ENCODE assay signal across 1 cellular context in the genomic region with DNA sequence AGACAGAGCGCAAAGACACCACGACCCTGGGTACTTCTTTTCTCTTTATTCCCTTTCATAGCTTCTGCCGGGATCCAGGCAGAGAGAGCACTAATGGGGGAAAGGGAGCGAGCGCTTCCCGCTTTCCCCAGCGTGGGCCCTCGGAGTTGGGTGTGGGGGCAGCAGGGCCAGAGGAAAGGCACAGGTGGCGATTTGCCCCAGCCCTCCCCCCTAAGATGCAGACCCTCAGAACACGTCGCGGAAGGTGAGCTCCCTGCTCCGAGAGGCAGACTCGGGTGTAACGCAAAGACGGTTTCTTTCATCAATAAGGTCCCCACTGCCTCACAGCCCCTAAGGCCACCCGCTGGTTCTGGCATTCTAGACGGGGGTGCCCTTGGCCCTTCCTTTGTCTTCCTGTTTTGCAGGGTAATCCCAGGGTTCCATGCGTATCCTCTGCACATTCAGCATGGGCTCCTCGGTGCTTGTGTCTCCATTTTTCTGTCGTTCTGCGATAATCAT.
TF ChIP-seq lines count a peak whose summit lies in the region.

No MANE protein-coding gene starts in this region.

TF ChIP-seq in IMR-90, 13 proteins besides CTCF, POLR2A, EP300 and RAD21 (continued from another document):
- TF ChIP-seq MAFK (IDR thresholded peaks at IDR 0.05; ENCODE audit: low read depth, low read length): no peak
- TF ChIP-seq FOS (IDR thresholded peaks at IDR 0.05; ENCODE audit: low read depth, low read length): no peak
- no peak for TF ChIP-seq CHD1 (IDR thresholded peaks at IDR 0.05; ENCODE audit: low read depth, low read length)
- no peak for TF ChIP-seq NFE2L2 (IDR thresholded peaks at IDR 0.05; ENCODE audit: low read depth, low read length)
- TF ChIP-seq, protein P1, sequence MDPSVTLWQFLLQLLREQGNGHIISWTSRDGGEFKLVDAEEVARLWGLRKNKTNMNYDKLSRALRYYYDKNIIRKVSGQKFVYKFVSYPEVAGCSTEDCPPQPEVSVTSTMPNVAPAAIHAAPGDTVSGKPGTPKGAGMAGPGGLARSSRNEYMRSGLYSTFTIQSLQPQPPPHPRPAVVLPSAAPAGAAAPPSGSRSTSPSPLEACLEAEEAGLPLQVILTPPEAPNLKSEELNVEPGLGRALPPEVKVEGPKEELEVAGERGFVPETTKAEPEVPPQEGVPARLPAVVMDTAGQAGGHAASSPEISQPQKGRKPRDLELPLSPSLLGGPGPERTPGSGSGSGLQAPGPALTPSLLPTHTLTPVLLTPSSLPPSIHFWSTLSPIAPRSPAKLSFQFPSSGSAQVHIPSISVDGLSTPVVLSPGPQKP (IDR thresholded peaks at IDR 0.05; ENCODE audit: borderline replicate concordance, low read depth, low read length): no peak
- no peak for TF ChIP-seq RCOR1 (IDR thresholded peaks at IDR 0.05; ENCODE audit: insufficient replicate concordance, low read length)
- TF ChIP-seq RFX5 (IDR thresholded peaks at IDR 0.05; ENCODE audit: low read depth, low read length): no peak
